Comparison of ENCODE assay signal across 15 cellular contexts in the genomic region with DNA sequence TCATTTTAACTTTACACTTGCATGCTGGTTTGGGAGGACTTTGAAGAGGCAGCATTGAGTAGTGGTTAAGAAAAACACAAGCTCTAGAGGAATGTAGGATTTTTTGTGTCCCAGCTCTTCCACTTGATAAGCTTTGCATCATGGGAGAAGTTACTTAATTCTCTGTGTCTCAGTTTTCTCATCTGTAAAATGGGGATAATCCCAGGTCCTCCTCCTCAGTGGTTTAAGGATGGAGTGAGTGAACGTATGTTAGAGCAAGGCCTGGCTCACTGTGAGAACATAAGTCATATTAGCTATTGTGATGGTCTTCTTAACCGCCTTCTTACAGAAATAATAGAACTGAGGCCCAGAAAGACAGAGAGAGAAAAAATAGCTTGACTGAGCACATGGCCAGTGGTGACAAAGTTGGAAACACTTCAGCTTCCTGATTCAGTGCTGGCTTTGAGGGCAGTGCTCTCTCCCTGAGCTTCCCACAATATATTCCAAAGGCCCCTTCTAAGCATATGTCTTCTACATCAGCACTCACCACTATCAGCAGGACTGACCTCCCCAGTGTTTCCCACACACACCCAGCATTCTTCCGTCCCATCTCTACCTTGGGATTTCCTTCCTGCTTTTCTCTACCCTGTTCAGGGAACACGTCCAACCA.
A peak's percentile ranks its signal among the peaks of the same experiment; 100 is the strongest.
DNase-seq lines count a peak whose midpoint lies in the region; ATAC-seq, FAIRE-seq and TF ChIP-seq lines count a peak whose summit lies in the region.
"Had no signal": no experiment of that assay in that cellular context is flagged by ENCODE, and none has a peak within 500 bp of the region (broad histone marks: within the 10 kb centered on the region; RNA-seq: fewer than 3 reads in every experiment).

No MANE protein-coding gene starts in this region.

- H3K4me3 ChIP-seq in astrocyte (ENCODE audit: insufficient read depth, low read depth, low read length) (no peak overlapping the region), fibroblast of lung (replicated peaks in 1 of 4; ENCODE audit: control extremely low read depth in 1 of 4, insufficient read depth in 1 of 4, low read depth in 3 of 4, low read length in 4 of 4) (no peak overlapping the region), mesenchymal stem cell (ENCODE audit: insufficient read depth in 1 of 2, low read depth in 1 of 2, low read length in 2 of 2) (no peak overlapping the region), stomach (no peak overlapping the region)
- H3K4me3 ChIP-seq: upper lobe of left lung had no signal

- H3K27ac ChIP-seq in astrocyte (ENCODE audit: low read depth, low read length) = no peak overlapping the region
- no peak overlapping the region for H3K27ac ChIP-seq in fibroblast of lung (ENCODE audit: insufficient read depth, low read length)
- H3K27ac ChIP-seq in mesenchymal stem cell (ENCODE audit: low read length, poor library complexity, severe bottlenecking) = no peak overlapping the region
- H3K27ac ChIP-seq in stomach = peak overlapping the region in 4 of 5 donors; percentile 43 to 65 (median 60)
- H3K27ac ChIP-seq: C4-2B, epithelial cell of prostate had no signal

- H3K9ac ChIP-seq in astrocyte (ENCODE audit: low read length) (no peak overlapping the region), fibroblast of lung (ENCODE audit: insufficient read depth, low read length) (no peak overlapping the region), mesenchymal stem cell (ENCODE audit: low read length) (peak overlapping the region; percentile 5)

- H3K36me3 ChIP-seq in astrocyte (ENCODE audit: insufficient read depth, low read length) (no peaks in the 10 kb centered on the region), fibroblast of lung (ENCODE audit: control insufficient read depth, insufficient read depth, low read length) (no peaks in the 10 kb centered on the region), mesenchymal stem cell (ENCODE audit: control insufficient read depth in 1 of 2, insufficient read depth in 2 of 2, low read depth in 1 of 2, low read length in 2 of 2) (peaks cover 0 to under 1% of the 10 kb centered on the region in 2 experiments), stomach (no peaks in the 10 kb centered on the region)
- H3K36me3 ChIP-seq: upper lobe of left lung had no signal

- H3K27me3 Mint-ChIP-seq in astrocyte (ENCODE audit: low read depth, unreplicated experiment) = peaks cover 11% of the 10 kb centered on the region

- no peak overlapping the region for H2BK5ac ChIP-seq in mesenchymal stem cell (ENCODE audit: low read depth, low read length, poor library complexity, severe bottlenecking)

- no peak overlapping the region for H2AK5ac ChIP-seq in mesenchymal stem cell (ENCODE audit: low read length, severe bottlenecking)

- H4K8ac ChIP-seq in mesenchymal stem cell (ENCODE audit: low read length) = peak overlapping the region; percentile 59

- WGBS in mesenchymal stem cell = 73% methylated on average over 4 of the region's 4 CpGs
- WGBS in stomach, 5 donors = 82 to 90% (median 87%) methylated on average over 4 of the region's 4 CpGs

- H3K79me2 ChIP-seq in astrocyte (ENCODE audit: insufficient read depth, low read length) (no peaks in the 10 kb centered on the region), fibroblast of lung (ENCODE audit: control insufficient read depth, insufficient read depth, low read length) (no peaks in the 10 kb centered on the region)

- intact Hi-C loops in stomach (cut with DNase I; ENCODE audit: low total_unique reads) = no loop called here

- peak overlapping the region in 1 of 2 experiments; percentile 84 for H3K4ac ChIP-seq in mesenchymal stem cell (ENCODE audit: low read depth in 1 of 2, low read length in 2 of 2)

- ATAC-seq in activated CD4-positive, CD25-positive, alpha-beta regulatory T cell treated with anti-CD3 and anti-CD28 coated beads, Interleukin-2, amount 50 U/mL, for 24 hours = no peak
- ATAC-seq in esophagus mucosa (no peak), GM18909 (IDR thresholded peaks at IDR 0.05; ENCODE audit: poor library complexity, unreplicated experiment) (no peak)
- ATAC-seq: Panc1 had no signal

- TF ChIP-seq EP300 in stomach (IDR thresholded peaks at IDR 0.05) = no peak

- H3K23ac ChIP-seq in mesenchymal stem cell (ENCODE audit: low read length in 2 of 2) = no peak overlapping the region

- H2BK12ac ChIP-seq in mesenchymal stem cell (ENCODE audit: low read length in 2 of 2) = peak overlapping the region; percentile 92 to 98

- H3K9me3 ChIP-seq in astrocyte (ENCODE audit: insufficient read depth, low read depth, low read length) = no peaks in the 10 kb centered on the region
- no peaks in the 10 kb centered on the region for H3K9me3 ChIP-seq in fibroblast of lung (ENCODE audit: control insufficient read depth, insufficient read depth, low read depth, low read length)
- H3K9me3 ChIP-seq in mesenchymal stem cell (ENCODE audit: control insufficient read depth, low read length) = no peaks in the 10 kb centered on the region
- no peaks in the 10 kb centered on the region for H3K9me3 ChIP-seq in stomach
- H3K9me3 ChIP-seq: upper lobe of left lung had no signal

- DNase-seq in astrocyte (ENCODE audit: low read depth) (peak; percentile 48), fibroblast of lung (ENCODE audit: low read depth in 2 of 2) (peak; percentile 38 to 74), mesenchymal stem cell (peak; percentile 87), stomach (no peak)
- DNase-seq in stimulated activated CD4-positive, alpha-beta T cell treated with anti-CD3 and anti-CD28 coated beads, Interleukin-4, amount 100 ng/mL, for 24 hours = no peak
- DNase-seq: activated naive CD4-positive, alpha-beta T cell treated with anti-CD3 and anti-CD28 coated beads, Interleukin-2, amount 10 ng/mL, durations not matched to agents 7 days and 5 days; NCI-H187; NCI-H524; upper lobe of left lung had no signal

- H2BK120ac ChIP-seq in mesenchymal stem cell (ENCODE audit: low read depth, low read length) = no peak overlapping the region

- H3K79me1 ChIP-seq in mesenchymal stem cell (replicated peaks; ENCODE audit: low read length, poor library complexity, severe bottlenecking) = no peaks in the 10 kb centered on the region

- H3K4me3 Mint-ChIP-seq in astrocyte (ENCODE audit: unreplicated experiment) = no peak overlapping the region
- H3K4me3 Mint-ChIP-seq: activated naive CD4-positive, alpha-beta T cell treated with anti-CD3 and anti-CD28 coated beads, Interleukin-2, amount 10 ng/mL, durations not matched to agents 7 days and 5 days had no signal

- peaks cover 3% of the 10 kb centered on the region for H3K9me3 Mint-ChIP-seq in astrocyte (ENCODE audit: unreplicated experiment)
- H3K9me3 Mint-ChIP-seq: activated naive CD4-positive, alpha-beta T cell treated with anti-CD3 and anti-CD28 coated beads, Interleukin-2, amount 10 ng/mL, durations not matched to agents 7 days and 5 days had no signal

- peak overlapping the region; percentile 90 for H4K91ac ChIP-seq in mesenchymal stem cell (ENCODE audit: low read length)

- H3K27me3 ChIP-seq in astrocyte (ENCODE audit: insufficient read depth, low read length) (no peaks in the 10 kb centered on the region), fibroblast of lung (ENCODE audit: control insufficient read depth, insufficient read depth, low read length) (no peaks in the 10 kb centered on the region), mesenchymal stem cell (ENCODE audit: control insufficient read depth in 1 of 2, insufficient read depth in 1 of 2, low read length in 2 of 2) (no peaks in the 10 kb centered on the region), stomach (no peaks in the 10 kb centered on the region)
- H3K27me3 ChIP-seq: upper lobe of left lung had no signal

- H2BK15ac ChIP-seq in mesenchymal stem cell (ENCODE audit: low read depth, poor library complexity, severe bottlenecking) = no peak overlapping the region

- peak overlapping the region; percentile 7 to 95 for H3K18ac ChIP-seq in mesenchymal stem cell (ENCODE audit: low read depth in 1 of 2, low read length in 2 of 2)

- H3K4me2 ChIP-seq in astrocyte (ENCODE audit: low read length) (peak overlapping the region; percentile 42), fibroblast of lung (ENCODE audit: extremely low read depth, insufficient read depth, low read length) (no peak overlapping the region), mesenchymal stem cell (ENCODE audit: low read length, poor library complexity, severe bottlenecking) (no peak overlapping the region)

- peaks cover 9% of the 10 kb centered on the region for H3K4me1 Mint-ChIP-seq in astrocyte (ENCODE audit: low read depth, unreplicated experiment)
- H3K4me1 Mint-ChIP-seq: activated naive CD4-positive, alpha-beta T cell treated with anti-CD3 and anti-CD28 coated beads, Interleukin-2, amount 10 ng/mL, durations not matched to agents 7 days and 5 days had no signal

- H3K27ac Mint-ChIP-seq in astrocyte (ENCODE audit: unreplicated experiment) = peak overlapping the region; percentile 60
- H3K27ac Mint-ChIP-seq: activated naive CD4-positive, alpha-beta T cell treated with anti-CD3 and anti-CD28 coated beads, Interleukin-2, amount 10 ng/mL, durations not matched to agents 7 days and 5 days had no signal

- no peak overlapping the region for H3K14ac ChIP-seq in mesenchymal stem cell (ENCODE audit: low read length in 2 of 2)

- H3K36me3 Mint-ChIP-seq in astrocyte (ENCODE audit: low read depth, unreplicated experiment) = no peaks in the 10 kb centered on the region
- H3K36me3 Mint-ChIP-seq: activated naive CD4-positive, alpha-beta T cell treated with anti-CD3 and anti-CD28 coated beads, Interleukin-2, amount 10 ng/mL, durations not matched to agents 7 days and 5 days had no signal

- H3K4me1 ChIP-seq in astrocyte (ENCODE audit: insufficient read depth, low read length) (peaks cover 16% of the 10 kb centered on the region), fibroblast of lung (ENCODE audit: control insufficient read depth, extremely low read depth, insufficient read depth, low read length) (peaks cover 3% of the 10 kb centered on the region), mesenchymal stem cell (ENCODE audit: control insufficient read depth, insufficient read depth, low read depth, low read length) (peaks cover 8% of the 10 kb centered on the region), stomach (peaks cover 0 to 11% (median 5%) of the 10 kb centered on the region in 4 donors)

- H4K20me1 ChIP-seq in astrocyte (ENCODE audit: insufficient read depth, low read length) = no peaks in the 10 kb centered on the region
- H4K20me1 ChIP-seq in fibroblast of lung (ENCODE audit: control insufficient read depth, extremely low read depth, insufficient read depth, low read length) = no peaks in the 10 kb centered on the region

- H2AFZ ChIP-seq in astrocyte (ENCODE audit: low read depth, low read length) (no peak overlapping the region), fibroblast of lung (ENCODE audit: low read length) (no peak overlapping the region), mesenchymal stem cell (ENCODE audit: low read depth, low read length) (no peak overlapping the region)

- no peak for TF ChIP-seq CTCF in astrocyte (IDR thresholded peaks at IDR 0.05; ENCODE audit: insufficient read depth, low read depth, low read length)
- TF ChIP-seq CTCF in fibroblast of lung (conservative IDR thresholded peaks at IDR 0.05 in 1 of 2, IDR thresholded peaks at IDR 0.05 in 1 of 2; ENCODE audit: low read depth in 1 of 2, low read length in 2 of 2) = no peak
- TF ChIP-seq CTCF in stomach (IDR thresholded peaks at IDR 0.05) = no peak

- no peak for TF ChIP-seq POLR2A in stomach (IDR thresholded peaks at IDR 0.05)

- no peak for FAIRE-seq in astrocyte (lab: Jason Lieb, UNC)

Comparison
In these comparisons a context has a peak if more than half of its experiments do, and no peak if none do; other contexts are left out.
1. DNase-seq: peak in astrocyte (single experiment), fibroblast of lung (2 of 2) and mesenchymal stem cell (single experiment); none in stomach (single experiment) and stimulated activated CD4-positive, alpha-beta T cell treated with anti-CD3 and anti-CD28 coated beads, Interleukin-4, amount 100 ng/mL, for 24 hours (single experiment).
2. H3K27ac ChIP-seq: peak in stomach (4 of 5); none in astrocyte (single experiment), fibroblast of lung (single experiment) and mesenchymal stem cell (single experiment).